Comparison of ENCODE assay signal across 9 cellular contexts in genomic region chr2:100013892-100014677, GRCh38.
DNase-seq lines count a peak whose midpoint lies in the region; ATAC-seq and TF ChIP-seq lines count a peak whose summit lies in the region.
"Had no signal": no experiment of that assay in that cellular context is flagged by ENCODE, and none has a peak within 500 bp of the region (broad histone marks: within the 10 kb centered on the region; RNA-seq: fewer than 3 reads in every experiment).

No MANE protein-coding gene starts in this region.

- H3K36me3 Mint-ChIP-seq in nephron (ENCODE audit: low read depth): peaks cover 20% of the 10 kb centered on the region
- H3K36me3 Mint-ChIP-seq: activated naive CD4-positive, alpha-beta T cell treated with anti-CD3 and anti-CD28 coated beads, Interleukin-2, amount 50 U/mL, for 24 hours had no signal

- TF ChIP-seq CTCF in nephron (IDR thresholded peaks at IDR 0.05; ENCODE audit: unreplicated experiment in 3 of 3): no peak

- peaks cover 63% of the 10 kb centered on the region for H3K4me1 Mint-ChIP-seq in nephron
- H3K4me1 Mint-ChIP-seq: activated naive CD4-positive, alpha-beta T cell treated with anti-CD3 and anti-CD28 coated beads, Interleukin-2, amount 50 U/mL, for 24 hours had no signal

- ATAC-seq in GM18502 (IDR thresholded peaks at IDR 0.05; ENCODE audit: poor library complexity, unreplicated experiment) (no peak), HG03196 (IDR thresholded peaks at IDR 0.05; ENCODE audit: unreplicated experiment) (no peak)

- peak overlapping the region; percentile 52 to 80 (median 61) for H3K27ac Mint-ChIP-seq in nephron
- H3K27ac Mint-ChIP-seq: activated naive CD4-positive, alpha-beta T cell treated with anti-CD3 and anti-CD28 coated beads, Interleukin-2, amount 50 U/mL, for 24 hours had no signal

- H3K4me3 Mint-ChIP-seq in nephron: no peak overlapping the region
- H3K4me3 Mint-ChIP-seq: activated naive CD4-positive, alpha-beta T cell treated with anti-CD3 and anti-CD28 coated beads, Interleukin-2, amount 50 U/mL, for 24 hours had no signal

- H3K27me3 Mint-ChIP-seq in nephron (ENCODE audit: low read depth): no peaks in the 10 kb centered on the region
- H3K27me3 Mint-ChIP-seq: activated naive CD4-positive, alpha-beta T cell treated with anti-CD3 and anti-CD28 coated beads, Interleukin-2, amount 50 U/mL, for 24 hours had no signal

- DNase-seq in DMS53 treated with DMSO at 0.1 percent for 48 hours (lab: John Stamatoyannopoulos, UW; ENCODE audit: unreplicated experiment) (peak; percentile 57), RKO (ENCODE audit: low spot score) (peak; percentile 91), fibroblast of gingiva (ENCODE audit: low read depth) (peak; percentile 91), NCI-H2081 (lab: John Stamatoyannopoulos, UW) (no peak)
- DNase-seq in activated CD4-positive, alpha-beta T cell treated with anti-CD3 and anti-CD28 coated beads, Interleukin-2, amount 50 U/mL, for 4 hours: no peak

- no peaks in the 10 kb centered on the region for H3K9me3 Mint-ChIP-seq in nephron
- H3K9me3 Mint-ChIP-seq: activated naive CD4-positive, alpha-beta T cell treated with anti-CD3 and anti-CD28 coated beads, Interleukin-2, amount 50 U/mL, for 24 hours had no signal

Comparison
In these comparisons a context has a peak if more than half of its experiments do, and no peak if none do; other contexts are left out.
1. DNase-seq: peak in DMS53 treated with DMSO at 0.1 percent for 48 hours (single experiment), RKO (single experiment) and fibroblast of gingiva (single experiment); none in activated CD4-positive, alpha-beta T cell treated with anti-CD3 and anti-CD28 coated beads, Interleukin-2, amount 50 U/mL, for 4 hours (0 of 2) and NCI-H2081 (0 of 2).